ENCODE assay signal across 16 cellular contexts in the genomic region with DNA sequence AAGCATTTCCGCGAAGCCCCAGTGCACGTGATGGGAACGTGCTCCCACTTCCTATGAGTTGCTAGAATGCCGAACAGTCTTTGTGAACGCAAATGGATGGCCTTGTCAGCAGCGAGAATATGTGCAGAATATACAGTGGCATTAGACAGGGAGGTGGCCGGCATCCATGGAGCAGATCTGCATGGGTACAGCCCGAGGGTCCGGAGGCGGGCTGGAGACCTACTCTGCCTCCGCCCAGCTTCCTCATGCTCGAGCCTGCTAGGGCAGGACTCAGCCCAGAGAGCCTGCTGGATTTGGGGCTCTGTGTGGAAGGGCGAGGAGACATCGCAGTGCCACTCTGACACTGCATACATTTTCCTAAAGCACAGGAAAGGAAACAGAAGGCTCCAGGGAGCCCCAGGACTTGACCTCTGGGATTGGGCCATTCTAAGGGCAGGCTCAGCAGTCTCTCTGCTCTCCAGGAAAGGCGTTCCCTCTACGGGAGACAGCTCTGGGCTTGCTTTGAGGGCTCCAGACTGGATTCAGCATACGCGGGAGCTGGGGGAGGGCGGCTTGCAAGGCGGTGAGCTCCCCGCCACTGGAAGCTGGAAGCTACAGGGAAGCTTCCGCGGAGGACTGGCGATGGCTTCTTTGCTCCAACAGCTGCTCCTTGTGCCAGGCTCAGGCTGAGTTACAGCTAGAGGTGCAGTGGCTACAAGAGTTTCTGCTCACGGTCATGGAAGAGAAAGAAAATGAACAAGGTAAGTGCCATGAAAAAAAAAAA. TPM values are rescaled to one million over a fixed set of nuclear protein-coding genes. Genes with fewer than 3 reads are reported as not detected.
DNase-seq lines count a peak whose midpoint lies in the region; ATAC-seq, FAIRE-seq and TF ChIP-seq lines count a peak whose summit lies in the region.
"Had no signal": no experiment of that assay in that cellular context is flagged by ENCODE, and none has a peak within 500 bp of the region (broad histone marks: within the 10 kb centered on the region; RNA-seq: fewer than 3 reads in every experiment).

No MANE protein-coding gene starts in this region.

- no peaks in the 10 kb centered on the region for H3K36me3 Mint-ChIP-seq in activated CD8-positive, alpha-beta memory T cell treated with anti-CD3 and anti-CD28 coated beads, Interleukin-2, amount 10 ng/mL, durations not matched to agents 7 days and 5 days
- H3K36me3 Mint-ChIP-seq in T-helper 17 cell (ENCODE audit: low read depth) (peaks cover 2% of the 10 kb centered on the region), nephron progenitor cell (ENCODE audit: low read depth) (no peaks in the 10 kb centered on the region)
- H3K36me3 Mint-ChIP-seq: CD14-positive monocyte had no signal

- H3K9me3 Mint-ChIP-seq in activated CD8-positive, alpha-beta memory T cell treated with anti-CD3 and anti-CD28 coated beads, Interleukin-2, amount 10 ng/mL, durations not matched to agents 7 days and 5 days (ENCODE audit: low read depth): no peaks in the 10 kb centered on the region
- H3K9me3 Mint-ChIP-seq in nephron progenitor cell: no peaks in the 10 kb centered on the region

- H3K4me3 Mint-ChIP-seq in activated CD8-positive, alpha-beta memory T cell treated with anti-CD3 and anti-CD28 coated beads, Interleukin-2, amount 10 ng/mL, durations not matched to agents 7 days and 5 days: no peak overlapping the region
- no peak overlapping the region for H3K4me3 Mint-ChIP-seq in T-helper 17 cell
- peak overlapping the region; percentile 9 for H3K4me3 Mint-ChIP-seq in nephron progenitor cell

- FAIRE-seq in GM12892 (lab: Jason Lieb, UNC): no peak

- no peaks in the 10 kb centered on the region for H3K4me1 Mint-ChIP-seq in activated CD8-positive, alpha-beta memory T cell treated with anti-CD3 and anti-CD28 coated beads, Interleukin-2, amount 10 ng/mL, durations not matched to agents 7 days and 5 days
- H3K4me1 Mint-ChIP-seq in T-helper 17 cell (peaks cover 4% of the 10 kb centered on the region), nephron progenitor cell (peaks cover 44% of the 10 kb centered on the region)
- H3K4me1 Mint-ChIP-seq: CD14-positive monocyte had no signal

- no peak for ATAC-seq in activated CD8-positive, alpha-beta memory T cell treated with anti-CD3 and anti-CD28 coated beads, Interleukin-2, amount 10 ng/mL, durations not matched to agents 7 days and 5 days
- ATAC-seq in T-helper 17 cell (no peak), GM21367 (IDR thresholded peaks at IDR 0.05; ENCODE audit: unreplicated experiment) (no peak)

- DNase-seq in activated CD8-positive, alpha-beta memory T cell treated with anti-CD3 and anti-CD28 coated beads, Interleukin-2, amount 50 U/mL, for 48 hours: peak; percentile 36
- no peak for DNase-seq in activated CD8-positive, alpha-beta memory T cell treated with anti-CD3 and anti-CD28 coated beads, Interleukin-2, amount 10 ng/mL, durations not matched to agents 7 days and 5 days
- DNase-seq in T-helper 17 cell (no peak), nephron progenitor cell (no peak), HCEC 1CT (no peak), GM12892 (ENCODE audit: insufficient read length) (no peak)
- DNase-seq: DMS153, NCI-H1105 treated with DMSO at 0.1 percent for 48 hours, NCI-H1694 treated with DMSO at 0.1 percent for 48 hours, NCI-H2107, NCI-H446, NCI-H69 had no signal

- H3K9me3 ChIP-seq in T-helper 17 cell (ENCODE audit: control insufficient read depth, low read length, poor library complexity, severe bottlenecking): no peaks in the 10 kb centered on the region
- H3K9me3 ChIP-seq: HAP-1, SJSA1 had no signal

- CTCF ChIA-PET in activated CD8-positive, alpha-beta memory T cell treated with anti-CD3 and anti-CD28 coated beads, Interleukin-2, amount 10 ng/mL, durations not matched to agents 7 days and 5 days (lab: Charles Lee): no interaction called here

- no peak for TF ChIP-seq CTCF in nephron progenitor cell (IDR thresholded peaks at IDR 0.05)

- no peak overlapping the region for H3K27ac Mint-ChIP-seq in activated CD8-positive, alpha-beta memory T cell treated with anti-CD3 and anti-CD28 coated beads, Interleukin-2, amount 10 ng/mL, durations not matched to agents 7 days and 5 days
- H3K27ac Mint-ChIP-seq in T-helper 17 cell (peak overlapping the region; percentile 51), nephron progenitor cell (peak overlapping the region; percentile 9)

- peaks cover 9% of the 10 kb centered on the region for H3K27me3 Mint-ChIP-seq in activated CD8-positive, alpha-beta memory T cell treated with anti-CD3 and anti-CD28 coated beads, Interleukin-2, amount 10 ng/mL, durations not matched to agents 7 days and 5 days
- H3K27me3 Mint-ChIP-seq in T-helper 17 cell (peaks cover 45% of the 10 kb centered on the region), nephron progenitor cell (ENCODE audit: low read depth, poor library complexity) (peaks cover 38% of the 10 kb centered on the region)

- TF ChIP-seq POLR2A in GM12892 (IDR thresholded peaks at IDR 0.05; ENCODE audit: low read depth, low read length): no peak

RNA-seq across cellular contexts. Expression of a gene that starts 56.0 kb away (rescaled TPM):
- total RNA-seq in activated CD8-positive, alpha-beta memory T cell treated with anti-CD3 and anti-CD28 coated beads, Interleukin-2, amount 10 ng/mL, durations not matched to agents 7 days and 5 days: 10 to 100 TPM; 33.6 to 39.7 TPM
- total RNA-seq in T-helper 17 cell: 10 to 100 TPM; 22.7 to 25.6 TPM
- 46.9 TPM for polyA plus RNA-seq in GM12892 (2012; ENCODE audit: missing spikeins)
